In genomic region chr1:182723195-182723594, GRCh38 we compare ENCODE assay signal across 21 cellular contexts. TPM values are rescaled to one million over a fixed set of nuclear protein-coding genes. Genes with fewer than 3 reads are reported as not detected.
DNase-seq lines count a peak whose midpoint lies in the region; ATAC-seq, FAIRE-seq and TF ChIP-seq lines count a peak whose summit lies in the region.
"Had no signal": no experiment of that assay in that cellular context is flagged by ENCODE, and none has a peak within 500 bp of the region (broad histone marks: within the 10 kb centered on the region; RNA-seq: fewer than 3 reads in every experiment).

No MANE protein-coding gene starts in this region.

- no peak overlapping the region for H3K4me3 Mint-ChIP-seq in GM23338
- H3K4me3 Mint-ChIP-seq: CD8-positive, alpha-beta T cell had no signal

- H3K9me3 Mint-ChIP-seq in GM23338: no peaks in the 10 kb centered on the region
- H3K9me3 Mint-ChIP-seq: CD8-positive, alpha-beta T cell had no signal

- peak overlapping the region; percentile 75; the same call in 1 of the 2 replicates for H2AFZ ChIP-seq in GM23338

- no peaks in the 10 kb centered on the region for H3K4me1 Mint-ChIP-seq in GM23338

- H3K4me3 ChIP-seq in GM23338: no peak overlapping the region
- no peak overlapping the region for H3K4me3 ChIP-seq in colonic mucosa
- H3K4me3 ChIP-seq in kidney (ENCODE audit: low read length in 2 of 2): no peak overlapping the region
- H3K4me3 ChIP-seq: BLaER1, HAP-1 had no signal

- no peaks in the 10 kb centered on the region for H4K20me1 ChIP-seq in GM23338 (replicated peaks; ENCODE audit: insufficient read depth)
- H4K20me1 ChIP-seq: BLaER1 had no signal

- TF ChIP-seq CTCF in GM23338 (conservative IDR thresholded peaks at IDR 0.05; ENCODE audit: low read depth in 2 of 2) (no peak), colonic mucosa (IDR thresholded peaks at IDR 0.05) (no peak), kidney (IDR thresholded peaks at IDR 0.05; ENCODE audit: borderline replicate concordance, extremely low read depth, insufficient read depth) (no peak)

- H3K9ac ChIP-seq in colonic mucosa (ENCODE audit: low read depth in 2 of 2, low read length in 2 of 2) (no peak overlapping the region), kidney (ENCODE audit: low read length in 2 of 2) (no peak overlapping the region)
- H3K9ac ChIP-seq: BLaER1 had no signal

- DNase-seq in GM23338 (ENCODE audit: low spot score) (no peak), colonic mucosa (peak; percentile 22), kidney (peak; percentile 69), posterior vena cava (ENCODE audit: low spot score) (peak; percentile 91), cerebellum (ENCODE audit: low spot score) (no peak), T-helper 9 cell (no peak)
- DNase-seq in NK-92 treated with Interleukin-12 subunit alpha and Interleukin-12 subunit beta, amount 100 ng/mL, for 24 hours (lab: John Stamatoyannopoulos, UW): no peak
- DNase-seq in activated CD4-positive, alpha-beta T cell treated with anti-CD3 and anti-CD28 coated beads, Interleukin-2, amount 50 U/mL, for 1 hour: no peak
- DNase-seq: CD8-positive, alpha-beta T cell; NCI-H1092; NCI-H1694; NCI-H2107; NCI-H2227 treated with DMSO at 0.1 percent for 48 hours; NCI-H526 treated with DMSO at 0.1 percent for 48 hours; OCI-M1; RPMI8226 had no signal

- no peak for ATAC-seq in GM23338
- ATAC-seq: CD8-positive, alpha-beta T cell had no signal

- no peak overlapping the region for H3K27ac ChIP-seq in GM23338 (ENCODE audit: low read depth)
- no peak overlapping the region for H3K27ac ChIP-seq in colonic mucosa
- no peak overlapping the region for H3K27ac ChIP-seq in kidney (ENCODE audit: low read depth in 2 of 2, low read length in 2 of 2)
- H3K27ac ChIP-seq: BLaER1 had no signal

- no peaks in the 10 kb centered on the region for H3K27me3 Mint-ChIP-seq in GM23338 (ENCODE audit: insufficient read depth, low read depth, poor library complexity)

- intact Hi-C loops in colonic mucosa (cut with DNase I) (no loop called here), kidney (cut with DNase I) (no loop called here), posterior vena cava (cut with DNase I) (no loop called here)

- no peak for FAIRE-seq in kidney (lab: Jason Lieb, UNC)
- FAIRE-seq: A204.1 had no signal

- H3K27me3 ChIP-seq in GM23338 (ENCODE audit: insufficient read depth): no peaks in the 10 kb centered on the region
- H3K27me3 ChIP-seq in colonic mucosa: no peaks in the 10 kb centered on the region
- H3K27me3 ChIP-seq: BLaER1 had no signal

- no peaks in the 10 kb centered on the region for H3K36me3 Mint-ChIP-seq in GM23338 (ENCODE audit: low read depth)
- H3K36me3 Mint-ChIP-seq: CD8-positive, alpha-beta T cell had no signal

- H3K27ac Mint-ChIP-seq in GM23338: peak overlapping the region; percentile 4; the same call in 1 of the 2 replicates
- H3K27ac Mint-ChIP-seq: CD8-positive, alpha-beta T cell had no signal

- 0 out of 2 replicates have a peak, but pooled peaks cover 3% of the 10 kb centered on the region for H3K9me2 ChIP-seq in GM23338 (ENCODE audit: insufficient read depth)

- H3K9me3 ChIP-seq in colonic mucosa (no peaks in the 10 kb centered on the region), kidney (ENCODE audit: control insufficient read depth in 1 of 2, low read length in 2 of 2) (no peaks in the 10 kb centered on the region)
- H3K9me3 ChIP-seq: BLaER1, HAP-1 had no signal

- H3K36me3 ChIP-seq in GM23338 (ENCODE audit: insufficient read depth) (no peaks in the 10 kb centered on the region), colonic mucosa (no peaks in the 10 kb centered on the region), kidney (ENCODE audit: control insufficient read depth in 1 of 2, insufficient read depth in 2 of 2, low read length in 2 of 2) (no peaks in the 10 kb centered on the region)
- H3K36me3 ChIP-seq: BLaER1, HAP-1 had no signal

- no peaks in the 10 kb centered on the region for H3K4me1 ChIP-seq in GM23338 (ENCODE audit: insufficient read depth)
- H3K4me1 ChIP-seq in colonic mucosa: no peaks in the 10 kb centered on the region
- no peaks in the 10 kb centered on the region for H3K4me1 ChIP-seq in kidney (ENCODE audit: control insufficient read depth in 1 of 2, insufficient read depth in 1 of 2, low read depth in 1 of 2, low read length in 2 of 2)
- H3K4me1 ChIP-seq: HAP-1 had no signal

- H3F3A ChIP-seq in GM23338 (replicated peaks; ENCODE audit: low read depth): no peaks in the 10 kb centered on the region

- H3K79me2 ChIP-seq in GM23338 (replicated peaks; ENCODE audit: insufficient read depth): no peaks in the 10 kb centered on the region

- H3K4me2 ChIP-seq in GM23338: no peak overlapping the region
- H3K4me2 ChIP-seq: BLaER1 had no signal

TF ChIP-seq in GM23338, 12 proteins besides CTCF, POLR2A, EP300 and RAD21 (continues in another document):
- TF ChIP-seq STAT1 (IDR thresholded peaks at IDR 0.05; ENCODE audit: unreplicated experiment): no peak
- TF ChIP-seq ZNF331 (CRISPR knock-in tag; IDR thresholded peaks at IDR 0.05; ENCODE audit: low read depth): no peak
- no peak for TF ChIP-seq EZH2phosphoT487 (IDR thresholded peaks at IDR 0.05; ENCODE audit: unreplicated experiment)
- no peak for TF ChIP-seq CREB1 (CRISPR knock-in tag; IDR thresholded peaks at IDR 0.05; ENCODE audit: low read depth)
- TF ChIP-seq, protein P1, sequence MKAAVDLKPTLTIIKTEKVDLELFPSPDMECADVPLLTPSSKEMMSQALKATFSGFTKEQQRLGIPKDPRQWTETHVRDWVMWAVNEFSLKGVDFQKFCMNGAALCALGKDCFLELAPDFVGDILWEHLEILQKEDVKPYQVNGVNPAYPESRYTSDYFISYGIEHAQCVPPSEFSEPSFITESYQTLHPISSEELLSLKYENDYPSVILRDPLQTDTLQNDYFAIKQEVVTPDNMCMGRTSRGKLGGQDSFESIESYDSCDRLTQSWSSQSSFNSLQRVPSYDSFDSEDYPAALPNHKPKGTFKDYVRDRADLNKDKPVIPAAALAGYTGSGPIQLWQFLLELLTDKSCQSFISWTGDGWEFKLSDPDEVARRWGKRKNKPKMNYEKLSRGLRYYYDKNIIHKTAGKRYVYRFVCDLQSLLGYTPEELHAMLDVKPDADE (IDR thresholded peaks at IDR 0.05): no peak
- no peak for TF ChIP-seq ZNF114 (CRISPR knock-in tag; IDR thresholded peaks at IDR 0.05)

RNA-seq across cellular contexts. Expression of gene RGS8, which starts 38.8 kb away (rescaled TPM):
- total RNA-seq in GM23338 (2014; rRNA removed; shearing (Covaris generic)): 1.0 and 2.5 TPM in 2 replicates
- 0.06 and 0.10 TPM in 2 replicates for polyA plus RNA-seq in GM23338 (2016; fragmentation: Nextera tagmentation; extraction: Ambion mirVana)
- not detected for total RNA-seq in colonic mucosa
- not detected for total RNA-seq in kidney
- polyA plus RNA-seq in kidney (ENCODE audit: insufficient read depth, low read depth, low replicate concordance): not detected
- under 1 TPM in 1 of 2 donors, not detected in 1; 0.10 TPM for total RNA-seq in posterior vena cava
- total RNA-seq in cerebellum: 75.3 TPM
- total RNA-seq: CD8-positive, alpha-beta T cell; HT-29; MCF 10A had no signal

Comparison
In these comparisons a context has a peak if more than half of its experiments do, and no peak if none do; other contexts are left out.
1. DNase-seq: peak in colonic mucosa (single experiment), kidney (single experiment) and posterior vena cava (single experiment); none in GM23338 (single experiment), cerebellum (single experiment), T-helper 9 cell (single experiment), NK-92 treated with Interleukin-12 subunit alpha and Interleukin-12 subunit beta, amount 100 ng/mL, for 24 hours (single experiment) and activated CD4-positive, alpha-beta T cell treated with anti-CD3 and anti-CD28 coated beads, Interleukin-2, amount 50 U/mL, for 1 hour (single experiment).
2. RNA of gene RGS8, which starts 38.8 kb away (total RNA-seq): 75.3 TPM in cerebellum (single experiment); 1.0 to 2.5 TPM in GM23338, 0.10 TPM in posterior vena cava, not detected in colonic mucosa and not detected in kidney (single experiment); every median in the first group is over 10 times any median in the second.